ENCODE assay signal across 21 cellular contexts in the genomic region with DNA sequence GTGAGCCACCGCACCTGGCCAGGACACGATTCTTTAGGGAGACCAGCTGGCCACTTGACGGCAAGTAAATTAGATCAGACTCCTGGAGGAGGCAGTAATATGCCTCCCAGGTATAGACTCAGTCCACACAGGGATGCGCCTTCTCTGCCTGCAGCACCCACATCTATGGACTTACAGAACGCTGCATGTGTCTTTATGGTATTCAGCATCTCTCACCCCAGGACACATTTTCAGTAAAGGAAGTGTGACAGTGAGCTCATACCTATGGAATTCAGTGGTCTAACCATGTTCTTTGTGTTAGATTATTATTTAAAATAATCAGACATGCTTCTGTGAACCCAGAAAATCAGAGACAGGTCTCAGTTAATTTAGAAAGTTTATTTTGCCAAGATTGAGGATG. TPM values are rescaled to one million over a fixed set of nuclear protein-coding genes. Genes with fewer than 3 reads are reported as not detected.
DNase-seq lines count a peak whose midpoint lies in the region; ATAC-seq, FAIRE-seq and TF ChIP-seq lines count a peak whose summit lies in the region.
"Had no signal": no experiment of that assay in that cellular context is flagged by ENCODE, and none has a peak within 500 bp of the region (broad histone marks: within the 10 kb centered on the region; RNA-seq: fewer than 3 reads in every experiment).

No MANE protein-coding gene starts in this region.

- peaks cover 15% of the 10 kb centered on the region for H3K4me1 ChIP-seq in astrocyte (ENCODE audit: insufficient read depth, low read length)
- H3K4me1 ChIP-seq: Caco-2 had no signal

- no peaks in the 10 kb centered on the region for H3K79me2 ChIP-seq in astrocyte (ENCODE audit: insufficient read depth, low read length)

- TF ChIP-seq CTCF in astrocyte (IDR thresholded peaks at IDR 0.05; ENCODE audit: insufficient read depth, low read depth, low read length) (no peak), kidney epithelial cell (IDR thresholded peaks at IDR 0.05; ENCODE audit: insufficient read depth, low read length, poor library complexity, severe bottlenecking) (no peak)

- peak overlapping the region; percentile 48 for H2AFZ ChIP-seq in astrocyte (ENCODE audit: low read depth, low read length)

- no peaks in the 10 kb centered on the region for H4K20me1 ChIP-seq in astrocyte (ENCODE audit: insufficient read depth, low read length)

- H3K9me3 Mint-ChIP-seq in astrocyte (ENCODE audit: unreplicated experiment), result no peaks in the 10 kb centered on the region
- H3K9me3 Mint-ChIP-seq: activated CD4-positive, alpha-beta T cell treated with anti-CD3 and anti-CD28 coated beads, Interleukin-2, amount 10 ng/mL, durations not matched to agents 24 days and 14 days; activated T-cell treated with anti-CD3 and anti-CD28 coated beads, Interleukin-2, amount 50 U/mL, for 72 hours; natural killer cell treated with Interleukin-12 subunit alpha and Interleukin-12 subunit beta and Interleukin-15 and Interleukin-18, amount 100 ng/mL, for 72 hours had no signal

- no peaks in the 10 kb centered on the region for H3K27me3 Mint-ChIP-seq in astrocyte (ENCODE audit: low read depth, unreplicated experiment)
- H3K27me3 Mint-ChIP-seq: activated CD4-positive, alpha-beta T cell treated with anti-CD3 and anti-CD28 coated beads, Interleukin-2, amount 10 ng/mL, durations not matched to agents 24 days and 14 days; natural killer cell treated with Interleukin-12 subunit alpha and Interleukin-12 subunit beta and Interleukin-15 and Interleukin-18, amount 100 ng/mL, for 72 hours had no signal

- H3K4me3 ChIP-seq in astrocyte (ENCODE audit: insufficient read depth, low read depth, low read length) (no peak overlapping the region), kidney epithelial cell (ENCODE audit: low read depth, low read length) (no peak overlapping the region)
- H3K4me3 ChIP-seq: adrenal gland, heart right ventricle, Peyer's patch had no signal

- H3K9me3 ChIP-seq in astrocyte (ENCODE audit: insufficient read depth, low read depth, low read length), result no peaks in the 10 kb centered on the region
- H3K9me3 ChIP-seq: adrenal gland, Caco-2, heart right ventricle, Peyer's patch had no signal

- H3K36me3 ChIP-seq in astrocyte (ENCODE audit: insufficient read depth, low read length) (no peaks in the 10 kb centered on the region), kidney epithelial cell (ENCODE audit: control insufficient read depth, insufficient read depth, low read length) (no peaks in the 10 kb centered on the region)
- H3K36me3 ChIP-seq: adrenal gland, heart right ventricle, Peyer's patch had no signal

- peak overlapping the region; percentile 62 for H3K27ac ChIP-seq in astrocyte (ENCODE audit: low read depth, low read length)
- H3K27ac ChIP-seq: adrenal gland, heart right ventricle, Peyer's patch had no signal

- ATAC-seq in HG03432 (IDR thresholded peaks at IDR 0.05; ENCODE audit: unreplicated experiment) (no peak), GM21529 (IDR thresholded peaks at IDR 0.05; ENCODE audit: unreplicated experiment) (no peak)
- ATAC-seq: activated T-cell treated with anti-CD3 and anti-CD28 coated beads, Interleukin-2, amount 50 U/mL, for 72 hours; heart right ventricle; left lobe of liver; natural killer cell treated with Interleukin-12 subunit alpha and Interleukin-12 subunit beta and Interleukin-15 and Interleukin-18, amount 100 ng/mL, for 72 hours had no signal

- peak overlapping the region; percentile 68 for H3K4me2 ChIP-seq in astrocyte (ENCODE audit: low read length)

- H3K27me3 ChIP-seq in astrocyte (ENCODE audit: insufficient read depth, low read length) (no peaks in the 10 kb centered on the region), kidney epithelial cell (ENCODE audit: control insufficient read depth, insufficient read depth, low read length) (no peaks in the 10 kb centered on the region)
- H3K27me3 ChIP-seq: adrenal gland, heart right ventricle, Peyer's patch had no signal

- H3K9ac ChIP-seq in astrocyte (ENCODE audit: low read length), result peak overlapping the region; percentile 52

- DNase-seq in A172 (ENCODE audit: low spot score), result peak; percentile 31
- DNase-seq in HT1080 (ENCODE audit: low read depth), result peak; percentile 71
- DNase-seq in astrocyte (ENCODE audit: low read depth), result peak; percentile 62
- peak; percentile 34 for DNase-seq in kidney epithelial cell (ENCODE audit: low read depth)
- no peak for DNase-seq in stimulated activated CD4-positive, alpha-beta T cell treated with anti-CD3 and anti-CD28 coated beads, Interleukin-15, amount 100 ng/mL, for 24 hours
- no peak for DNase-seq in NCI-H1436 treated with DMSO at 0.1 percent for 48 hours (lab: John Stamatoyannopoulos, UW)
- DNase-seq: ACHN; activated CD4-positive, alpha-beta T cell treated with anti-CD3 and anti-CD28 coated beads, Interleukin-2, amount 10 ng/mL, durations not matched to agents 24 days and 14 days; activated T-cell treated with anti-CD3 and anti-CD28 coated beads, Interleukin-2, amount 50 U/mL, for 72 hours; adrenal gland; Caco-2; erythroblast; heart right ventricle; NCI-H187 treated with DMSO at 0.1 percent for 48 hours; Peyer's patch; stimulated activated naive CD4-positive, alpha-beta T cell had no signal

- FAIRE-seq in astrocyte (lab: Jason Lieb, UNC), result no peak
- FAIRE-seq: colon had no signal

- H3K4me3 Mint-ChIP-seq in astrocyte (ENCODE audit: unreplicated experiment), result no peak overlapping the region
- H3K4me3 Mint-ChIP-seq: activated CD4-positive, alpha-beta T cell treated with anti-CD3 and anti-CD28 coated beads, Interleukin-2, amount 10 ng/mL, durations not matched to agents 24 days and 14 days; activated T-cell treated with anti-CD3 and anti-CD28 coated beads, Interleukin-2, amount 50 U/mL, for 72 hours; natural killer cell treated with Interleukin-12 subunit alpha and Interleukin-12 subunit beta and Interleukin-15 and Interleukin-18, amount 100 ng/mL, for 72 hours had no signal

- H3K36me3 Mint-ChIP-seq in astrocyte (ENCODE audit: low read depth, unreplicated experiment), result peaks cover 4% of the 10 kb centered on the region
- H3K36me3 Mint-ChIP-seq: natural killer cell treated with Interleukin-12 subunit alpha and Interleukin-12 subunit beta and Interleukin-15 and Interleukin-18, amount 100 ng/mL, for 72 hours had no signal

- H3K4me1 Mint-ChIP-seq in astrocyte (ENCODE audit: low read depth, unreplicated experiment), result peaks cover 16% of the 10 kb centered on the region

- H3K27ac Mint-ChIP-seq in astrocyte (ENCODE audit: unreplicated experiment), result peak overlapping the region; percentile 97
- H3K27ac Mint-ChIP-seq: activated CD4-positive, alpha-beta T cell treated with anti-CD3 and anti-CD28 coated beads, Interleukin-2, amount 10 ng/mL, durations not matched to agents 24 days and 14 days; activated T-cell treated with anti-CD3 and anti-CD28 coated beads, Interleukin-2, amount 50 U/mL, for 72 hours; natural killer cell treated with Interleukin-12 subunit alpha and Interleukin-12 subunit beta and Interleukin-15 and Interleukin-18, amount 100 ng/mL, for 72 hours had no signal

RNA-seq across cellular contexts. Expression of gene NARS1, which starts 5.9 kb away (rescaled TPM):
- total RNA-seq in A172 (2014; rRNA removed; shearing (Covaris generic)), result 130 and 186 TPM in 2 replicates
- 230 and 236 TPM in 2 replicates for total RNA-seq in HT1080 (2014; rRNA removed; shearing (Covaris generic))
- polyA plus RNA-seq in HT1080 (2015; cell fraction: cytosol; rRNA removed), result 243 and 293 TPM in 2 replicates
- polyA plus RNA-seq in HT1080 (2015; cell fraction: nucleus; rRNA removed), result 542 and 619 TPM in 2 replicates
- 223 and 224 TPM in 2 replicates for total RNA-seq in astrocyte
- total RNA-seq in kidney epithelial cell, result 260 and 320 TPM in 2 replicates

RNA-seq across cellular contexts. Expression of gene FECH, which starts 41.0 kb away (rescaled TPM):
- 25.9 and 38.3 TPM in 2 replicates for total RNA-seq in A172 (2014; rRNA removed; shearing (Covaris generic))
- 39.2 and 54.0 TPM in 2 replicates for total RNA-seq in HT1080 (2014; rRNA removed; shearing (Covaris generic))
- 23.8 and 32.2 TPM in 2 replicates for polyA plus RNA-seq in HT1080 (2015; cell fraction: cytosol; rRNA removed)
- polyA plus RNA-seq in HT1080 (2015; cell fraction: nucleus; rRNA removed), result 18.4 and 26.3 TPM in 2 replicates
- 25.1 and 31.7 TPM in 2 replicates for total RNA-seq in astrocyte
- total RNA-seq in kidney epithelial cell, result 52.9 and 58.3 TPM in 2 replicates

Comparison
In these comparisons a context has a peak if more than half of its experiments do, and no peak if none do; other contexts are left out.
1. DNase-seq: peak in A172 (single experiment), HT1080 (single experiment), astrocyte (single experiment) and kidney epithelial cell (single experiment); none in stimulated activated CD4-positive, alpha-beta T cell treated with anti-CD3 and anti-CD28 coated beads, Interleukin-15, amount 100 ng/mL, for 24 hours (single experiment) and NCI-H1436 treated with DMSO at 0.1 percent for 48 hours (single experiment).